Comparison of ENCODE assay signal across 12 cellular contexts in the genomic region with DNA sequence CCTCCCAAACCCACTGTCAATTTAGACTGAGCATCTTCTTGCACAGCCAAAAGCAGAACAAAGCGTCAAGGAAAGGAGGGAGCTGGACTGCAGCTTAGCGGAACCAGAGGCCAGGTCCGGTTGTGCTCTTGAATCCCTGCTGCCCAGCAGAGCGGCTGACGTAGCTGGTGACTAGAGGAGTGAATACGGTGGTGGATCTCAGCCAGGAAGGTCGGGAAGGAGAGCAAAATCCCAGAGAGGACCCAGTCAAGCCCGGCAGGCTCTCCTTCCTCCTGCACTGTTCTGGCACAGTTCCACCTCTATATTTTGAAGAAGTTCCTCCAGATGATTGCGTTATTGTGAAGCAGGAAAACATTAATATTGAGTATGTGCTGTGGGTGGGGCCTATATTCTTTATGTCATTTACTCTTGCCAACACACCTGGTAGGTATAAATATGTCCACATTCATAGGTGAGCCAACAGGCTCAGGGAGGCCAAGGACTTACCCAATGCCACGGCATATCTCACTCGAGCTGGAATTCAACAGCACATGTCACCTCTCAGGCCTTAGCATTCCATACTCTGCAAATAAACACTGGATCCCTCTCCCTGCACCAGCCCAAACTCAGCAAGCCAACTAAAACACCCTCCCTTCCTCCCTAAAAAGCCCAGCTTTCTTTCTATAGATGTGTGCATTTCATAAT. TPM values are rescaled to one million over a fixed set of nuclear protein-coding genes. Genes with fewer than 3 reads are reported as not detected.
DNase-seq lines count a peak whose midpoint lies in the region; ATAC-seq and TF ChIP-seq lines count a peak whose summit lies in the region.
"Had no signal": no experiment of that assay in that cellular context is flagged by ENCODE, and none has a peak within 500 bp of the region (broad histone marks: within the 10 kb centered on the region; RNA-seq: fewer than 3 reads in every experiment).

No MANE protein-coding gene starts in this region.

- H3K36me3 ChIP-seq in neuronal stem cell (replicated peaks in 1 of 2; ENCODE audit: control insufficient read depth in 2 of 2, insufficient read depth in 2 of 2, low read length in 2 of 2) (no peaks in the 10 kb centered on the region), uterus (no peaks in the 10 kb centered on the region)
- H3K36me3 ChIP-seq: BLaER1, SJCRH30 had no signal

- no peak overlapping the region for H4K8ac ChIP-seq in neuronal stem cell (ENCODE audit: low read depth, low read length)

- no peak overlapping the region for H2BK12ac ChIP-seq in neuronal stem cell (ENCODE audit: low read length)

- no peak overlapping the region for H3K4ac ChIP-seq in neuronal stem cell (ENCODE audit: low read length)

- no peak overlapping the region for H3K14ac ChIP-seq in neuronal stem cell (ENCODE audit: low read length)

- H2AK5ac ChIP-seq in neuronal stem cell (ENCODE audit: low read depth, low read length) = no peak overlapping the region

- H3K18ac ChIP-seq in neuronal stem cell (ENCODE audit: low read length) = peak overlapping the region; percentile 70

- H3K4me3 ChIP-seq in neuronal stem cell (ENCODE audit: low read length in 2 of 2) (no peak overlapping the region), uterus (no peak overlapping the region)
- H3K4me3 ChIP-seq: BLaER1, SJCRH30 had no signal

- no peak overlapping the region for H4K91ac ChIP-seq in neuronal stem cell (ENCODE audit: low read depth, low read length, poor library complexity)

- no peak for TF ChIP-seq CTCF in uterus (IDR thresholded peaks at IDR 0.05)

- H3K23ac ChIP-seq in neuronal stem cell (ENCODE audit: low read depth, low read length, poor library complexity) = no peak overlapping the region

- H3K4me1 ChIP-seq in neuronal stem cell (ENCODE audit: control insufficient read depth in 2 of 2, insufficient read depth in 1 of 2, low read depth in 1 of 2, low read length in 2 of 2) = peaks cover 5 to 8% of the 10 kb centered on the region in 2 donors
- H3K4me1 ChIP-seq in uterus = no peaks in the 10 kb centered on the region
- H3K4me1 ChIP-seq: SJCRH30 had no signal

- peak; percentile 77 for ATAC-seq in esophagus mucosa
- ATAC-seq in HG03045 (IDR thresholded peaks at IDR 0.05; ENCODE audit: unreplicated experiment) = no peak

- TF ChIP-seq POLR2A in uterus (IDR thresholded peaks at IDR 0.05) = no peak

- H3K79me1 ChIP-seq in neuronal stem cell (ENCODE audit: low read depth, low read length) = no peaks in the 10 kb centered on the region

- WGBS in neuronal stem cell (ENCODE audit: extremely low coverage in 2 of 2, insufficient read length in 2 of 2, insufficient replicate concordance in 1 of 2), 2 donors = no CpG with 5 or more reads among the region's 11 CpGs

- peak; percentile 4 for DNase-seq in COR-L47 (lab: John Stamatoyannopoulos, UW)
- DNase-seq in NCI-H774 (lab: John Stamatoyannopoulos, UW) = peak; percentile 15
- no peak for DNase-seq in neuronal stem cell (ENCODE audit: low spot score)
- no peak for DNase-seq in NCI-H1694 treated with DMSO at 0.1 percent for 48 hours (lab: John Stamatoyannopoulos, UW)
- no peak for DNase-seq in NCI-H345 (lab: John Stamatoyannopoulos, UW)
- no peak for DNase-seq in uterus
- DNase-seq: activated CD4-positive, alpha-beta T cell treated with anti-CD3 and anti-CD28 coated beads, Interleukin-2, amount 50 U/mL, for 4 hours; NCI-H1694; SJCRH30 had no signal

- H2BK15ac ChIP-seq in neuronal stem cell (ENCODE audit: low read length) = no peak overlapping the region

- H2BK5ac ChIP-seq in neuronal stem cell (ENCODE audit: low read length) = no peak overlapping the region

- H3K27me3 ChIP-seq in neuronal stem cell (ENCODE audit: control insufficient read depth in 3 of 3, insufficient read depth in 3 of 3, low read depth in 1 of 3, low read length in 3 of 3) (no peaks in the 10 kb centered on the region), uterus (no peaks in the 10 kb centered on the region)
- H3K27me3 ChIP-seq: BLaER1, SJCRH30 had no signal

- H3K27ac ChIP-seq in neuronal stem cell (replicated peaks; ENCODE audit: low read length) (no peak overlapping the region), uterus (no peak overlapping the region)
- H3K27ac ChIP-seq: BLaER1, SJCRH30 had no signal

- H2AFZ ChIP-seq in neuronal stem cell (ENCODE audit: low read length) = peak overlapping the region; percentile 58

- no peak overlapping the region for H3K9ac ChIP-seq in neuronal stem cell (ENCODE audit: low read depth, low read length, poor library complexity)
- H3K9ac ChIP-seq: BLaER1 had no signal

- H2BK120ac ChIP-seq in neuronal stem cell (ENCODE audit: low read depth, low read length) = no peak overlapping the region

- no peak overlapping the region for H3K4me2 ChIP-seq in neuronal stem cell (ENCODE audit: insufficient read depth, low read length, poor library complexity, severe bottlenecking)
- H3K4me2 ChIP-seq: BLaER1 had no signal

- H3K9me3 ChIP-seq in neuronal stem cell (replicated peaks in 1 of 2; ENCODE audit: control insufficient read depth in 2 of 2, insufficient read depth in 1 of 2, low read depth in 1 of 2, low read length in 2 of 2) (no peaks in the 10 kb centered on the region), uterus (no peaks in the 10 kb centered on the region)
- H3K9me3 ChIP-seq: BLaER1, SJCRH30 had no signal

- intact Hi-C loops in uterus (cut with DNase I; ENCODE audit: low total_unique reads) = no loop called here

RNA-seq across cellular contexts. Expression of a gene that starts 23.6 kb away (rescaled TPM):
- 11.3 TPM for total RNA-seq in esophagus mucosa
- 7.1 TPM for polyA plus RNA-seq in neuronal stem cell (2013, experiment 1 of 2)
- polyA plus RNA-seq in neuronal stem cell (2013, experiment 2 of 2) = 7.7 TPM
- total RNA-seq in uterus = 10 to 100 TPM in 2 of 4 donors, 1 to 10 TPM in 2; 4.7 to 26.8 (median 15.4) TPM

RNA-seq across cellular contexts. Expression of a gene that starts 43.8 kb away (rescaled TPM):
- total RNA-seq in esophagus mucosa = 11.6 TPM
- polyA plus RNA-seq in neuronal stem cell (2013, experiment 1 of 2) = 13.9 TPM
- polyA plus RNA-seq in neuronal stem cell (2013, experiment 2 of 2) = 14.3 TPM
- total RNA-seq in uterus = 10 to 100 TPM in 2 of 4 donors, 1 to 10 TPM in 1, under 1 TPM in 1; 0.88 to 22.2 (median 9.2) TPM

RNA-seq across cellular contexts. Expression of a gene that starts 43.9 kb away (rescaled TPM):
- total RNA-seq in esophagus mucosa (6.3 TPM), uterus (10 to 100 TPM in 2 of 4 donors, 1 to 10 TPM in 2; 2.3 to 17.8 (median 8.6) TPM)
- 4.5 TPM for polyA plus RNA-seq in neuronal stem cell (2013, experiment 1 of 2)
- 4.6 TPM for polyA plus RNA-seq in neuronal stem cell (2013, experiment 2 of 2)

Comparison
In these comparisons a context has a peak if more than half of its experiments do, and no peak if none do; other contexts are left out.
1. DNase-seq: peak in COR-L47 (single experiment) and NCI-H774 (single experiment); none in neuronal stem cell (single experiment), NCI-H1694 treated with DMSO at 0.1 percent for 48 hours (single experiment), NCI-H345 (single experiment) and uterus (0 of 2).